In the genomic region with DNA sequence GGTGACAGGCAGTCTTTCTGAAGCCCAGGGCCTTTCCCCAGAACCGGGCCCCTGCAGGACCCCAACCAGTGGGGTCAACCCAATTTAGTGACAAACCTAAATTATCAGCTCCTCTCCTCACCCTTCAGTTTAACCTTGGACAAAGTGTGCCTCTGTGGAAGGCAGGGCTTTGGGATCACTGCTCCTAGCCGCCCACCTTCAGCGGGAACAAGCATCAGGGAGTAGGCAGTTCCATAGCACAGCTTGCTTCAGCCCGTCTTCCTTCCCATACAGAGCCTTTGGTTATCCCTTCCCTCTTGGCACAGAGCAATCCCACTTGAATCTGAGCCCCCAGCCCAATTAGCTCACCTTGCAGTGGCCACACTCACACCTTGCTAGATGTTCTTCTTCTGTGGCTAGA, we compare ENCODE assay signal across 32 cellular contexts. TPM values are rescaled to one million over a fixed set of nuclear protein-coding genes. Genes with fewer than 3 reads are reported as not detected.
"Had no signal": no experiment of that assay in that cellular context is flagged by ENCODE, and none has a peak within 500 bp of the region (broad histone marks: within the 10 kb centered on the region; RNA-seq: fewer than 3 reads in every experiment).

No MANE protein-coding gene starts in this region.

- H3K27ac ChIP-seq: adrenal gland, body of pancreas, brain microvascular endothelial cell, breast epithelium, VCaP had no signal

- DNase-seq: activated B cell treated with CpG ODN at 0.5 μM for 24 hours; activated CD4-positive, alpha-beta memory T cell treated with anti-CD3 and anti-CD28 coated beads for 36 hours; activated CD4-positive, alpha-beta T cell treated with anti-CD3 and anti-CD28 coated beads for 4 hours; activated CD4-positive, alpha-beta T cell treated with anti-CD3 and anti-CD28 coated beads, Interleukin-2, amount 10 ng/mL, durations not matched to agents 24 days and 14 days; activated CD4-positive, alpha-beta T cell treated with anti-CD3 and anti-CD28 coated beads, Interleukin-2, amount 50 U/mL, for 1 hour; activated CD4-positive, alpha-beta T cell treated with anti-CD3 and anti-CD28 coated beads, Interleukin-2, amount 50 U/mL, for 4 hours; activated CD4-positive, CD25-positive, alpha-beta regulatory T cell treated with anti-CD3 and anti-CD28 coated beads, Interleukin-2, amount 50 U/mL, for 72 hours; activated CD8-positive, alpha-beta memory T cell treated with anti-CD3 and anti-CD28 coated beads, Interleukin-2, amount 50 U/mL, for 4 hours; activated CD8-positive, alpha-beta T cell treated with anti-CD3 and anti-CD28 coated beads for 36 hours; activated effector memory CD4-positive, alpha-beta T cell treated with anti-CD3 and anti-CD28 coated beads, Interleukin-2, amount 50 U/mL, for 16 hours; activated gamma-delta T cell treated with Interleukin-2 at 50 U/mL for 16 hours; activated naive CD4-positive, alpha-beta T cell; activated naive CD4-positive, alpha-beta T cell treated with anti-CD3 and anti-CD28 coated beads for 36 hours; activated naive CD4-positive, alpha-beta T cell treated with anti-CD3 and anti-CD28 coated beads, Interleukin-2, amount 50 U/mL, for 16 hours; activated naive CD8-positive, alpha-beta T cell treated with anti-CD3 and anti-CD28 coated beads for 36 hours; activated T-cell treated with anti-CD3 and anti-CD28 coated beads for 4 hours; activated T-cell treated with anti-CD3 and anti-CD28 coated beads, Interleukin-2, amount 50 U/mL, for 1 hour; activated T-cell treated with anti-CD3 and anti-CD28 coated beads, Interleukin-2, amount 50 U/mL, for 4 hours; activated T-cell treated with anti-CD3 and anti-CD28 coated beads, Interleukin-2, amount 50 U/mL, for 72 hours; adrenal gland; amniotic stem cell; aorta; body of pancreas; brain microvascular endothelial cell; cerebellar nuclear complex; T-helper 1 cell; T-helper 2 cell; T-helper 9 cell had no signal

- H3K27me3 ChIP-seq: adrenal gland, body of pancreas, brain microvascular endothelial cell, breast epithelium had no signal

- H3K4me3 ChIP-seq: adrenal gland, body of pancreas, breast epithelium had no signal

- ATAC-seq: activated CD8-positive, alpha-beta T cell treated with anti-CD3 and anti-CD28 coated beads for 36 hours; activated naive CD4-positive, alpha-beta T cell treated with anti-CD3 and anti-CD28 coated beads, Interleukin-2, amount 50 U/mL, for 72 hours; activated T-cell treated with anti-CD3 and anti-CD28 coated beads, Interleukin-2, amount 50 U/mL, for 4 hours; activated T-cell treated with anti-CD3 and anti-CD28 coated beads, Interleukin-2, amount 50 U/mL, for 72 hours; activated T-helper 17 cell treated with anti-CD3 and anti-CD28 coated beads, Interleukin-2, amount 50 U/mL, for 72 hours; body of pancreas had no signal

- H3K9me3 ChIP-seq: adrenal gland, body of pancreas, breast epithelium had no signal

- H3K36me3 ChIP-seq: adrenal gland, brain microvascular endothelial cell, breast epithelium had no signal

RNA-seq across cellular contexts. Expression of gene AP3B2, which starts 5.3 kb away (rescaled TPM):
- total RNA-seq: activated CD4-positive, alpha-beta T cell treated with anti-CD3 and anti-CD28 coated beads, Interleukin-2, amount 10 ng/mL, durations not matched to agents 24 days and 14 days had no signal
